ENCODE assay signal across 8 cellular contexts in the genomic region with DNA sequence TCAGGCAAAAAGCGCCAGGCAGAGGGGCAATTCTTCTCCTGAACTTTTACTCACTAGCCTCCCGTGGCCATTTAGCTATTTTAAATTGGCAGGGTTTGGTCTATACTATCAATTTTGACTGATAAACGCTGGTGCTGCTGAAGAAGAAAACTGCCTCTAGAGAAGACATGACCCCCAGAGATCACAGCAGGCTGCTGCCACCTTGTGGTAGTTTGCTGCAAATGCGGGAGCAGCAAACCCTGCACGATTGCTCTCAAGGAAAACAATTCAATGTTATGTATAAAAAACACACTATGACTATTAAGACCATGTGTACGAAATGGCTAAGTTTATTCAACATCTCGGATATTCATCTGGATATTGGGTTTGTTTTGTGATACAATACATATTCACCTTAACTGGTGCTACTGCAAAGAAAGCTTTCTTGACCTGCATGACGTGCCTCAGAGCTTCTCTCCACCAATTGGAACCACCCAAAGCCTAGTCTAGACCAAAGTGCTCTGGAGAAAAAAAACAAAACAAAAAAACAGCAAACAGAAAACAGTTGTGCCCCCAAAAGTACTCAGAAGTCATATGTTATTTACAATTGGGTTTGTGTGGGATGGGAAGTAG. TPM values are rescaled to one million over a fixed set of nuclear protein-coding genes. Genes with fewer than 3 reads are reported as not detected.
DNase-seq lines count a peak whose midpoint lies in the region; ATAC-seq and TF ChIP-seq lines count a peak whose summit lies in the region.

No MANE protein-coding gene starts in this region.

- peaks cover 3% of the 10 kb centered on the region for H3K36me3 Mint-ChIP-seq in T-helper 17 cell (ENCODE audit: low read depth)

- H3K4me3 ChIP-seq in hepatocyte (no peak overlapping the region), spleen (no peak overlapping the region)

- no peak overlapping the region for H3K27ac Mint-ChIP-seq in T-helper 17 cell

- TF ChIP-seq POLR2A in spleen (IDR thresholded peaks at IDR 0.05): no peak

- H4K20me1 ChIP-seq in hepatocyte (ENCODE audit: insufficient read depth, poor library complexity, severe bottlenecking): no peaks in the 10 kb centered on the region

- ATAC-seq in GM21619 (IDR thresholded peaks at IDR 0.05; ENCODE audit: unreplicated experiment) (peak; percentile 78), T-helper 17 cell (peak; percentile 88), GM19324 (IDR thresholded peaks at IDR 0.05; ENCODE audit: low FRiP score, unreplicated experiment) (no peak)

- H3K27me3 ChIP-seq in hepatocyte (no peaks in the 10 kb centered on the region), spleen (replicated peaks in 1 of 7) (no peaks in the 10 kb centered on the region)

- WGBS in hepatocyte (ENCODE audit: low lambda C conversion rate, missing lambda C conversion rate): 40% methylated on average over 8 of the region's 8 CpGs
- WGBS in spleen, 5 donors: 38 to 41% (median 40%) methylated on average over 8 of the region's 8 CpGs

- H3K4me1 ChIP-seq in hepatocyte (ENCODE audit: insufficient read depth) (no peaks in the 10 kb centered on the region), spleen (peaks cover 0 to 8% (median 0%) of the 10 kb centered on the region in 6 donors)

- no peak overlapping the region for H3K4me3 Mint-ChIP-seq in T-helper 17 cell

- H3K9me3 ChIP-seq in T-helper 17 cell (ENCODE audit: control insufficient read depth, low read length, poor library complexity, severe bottlenecking) (no peaks in the 10 kb centered on the region), hepatocyte (ENCODE audit: low read depth) (no peaks in the 10 kb centered on the region), spleen (no peaks in the 10 kb centered on the region)

- H3K36me3 ChIP-seq in hepatocyte (replicated peaks; ENCODE audit: insufficient read depth, low read depth): no peaks in the 10 kb centered on the region
- peaks cover 3 to 89% (median 63%) of the 10 kb centered on the region in 6 donors for H3K36me3 ChIP-seq in spleen

- TF ChIP-seq CTCF in LNCAP (IDR thresholded peaks at IDR 0.05) (peak; percentile 89), hepatocyte (IDR thresholded peaks at IDR 0.05; ENCODE audit: poor library complexity) (peak; percentile 97), spleen (IDR thresholded peaks at IDR 0.05 in 8 of 11, conservative IDR thresholded peaks at IDR 0.05 in 3 of 11) (peak; percentile 47 to 96 (median 91))

- no peaks in the 10 kb centered on the region for H3K79me2 ChIP-seq in hepatocyte

- peak; percentile 77 for DNase-seq in ELF-1 (ENCODE audit: low read depth, low spot score)
- peak; percentile 30 to 65 (median 41) for DNase-seq in T-helper 17 cell
- peak; percentile 50 for DNase-seq in amniotic epithelial cell (ENCODE audit: low read depth)
- peak; percentile 75 for DNase-seq in hepatocyte (ENCODE audit: low spot score)
- peak; percentile 88 for DNase-seq in spleen

- H3K9me2 ChIP-seq in hepatocyte (replicated peaks; ENCODE audit: insufficient read depth): no peaks in the 10 kb centered on the region

- H3K27ac ChIP-seq in hepatocyte (no peak overlapping the region), spleen (no peak overlapping the region)

- H2AFZ ChIP-seq in hepatocyte: no peak overlapping the region

- intact Hi-C loops in spleen (cut with DNase I; ENCODE audit: low total_unique reads): loop anchor here (10.0 kb wide), 2 partner anchors 99 to 209 kb away; no protein-coding TSS in a partner anchor

- H3K4me2 ChIP-seq in hepatocyte: no peak overlapping the region

- peaks cover 3% of the 10 kb centered on the region for H3K4me1 Mint-ChIP-seq in T-helper 17 cell

- no peaks in the 10 kb centered on the region for H3K27me3 Mint-ChIP-seq in T-helper 17 cell

RNA-seq across cellular contexts. Expression of gene IL17F, which starts 19.5 kb away (rescaled TPM):
- total RNA-seq in T-helper 17 cell (under 1 TPM; 0.35 to 0.68 TPM), hepatocyte (not detected in 2 replicates), spleen (not detected)
- polyA plus RNA-seq in hepatocyte (not detected in 2 replicates), spleen (not detected)

RNA-seq across cellular contexts. Expression of gene MCM3, which starts 20.7 kb away (rescaled TPM):
- 10 to 100 TPM; 20.3 to 24.3 TPM for total RNA-seq in T-helper 17 cell
- 36.4 and 40.7 TPM in 2 replicates for total RNA-seq in hepatocyte
- polyA plus RNA-seq in hepatocyte: 32.6 and 33.8 TPM in 2 replicates
- 10 to 100 TPM; 32.3 to 48.6 (median 36.8) TPM for total RNA-seq in spleen
- polyA plus RNA-seq in spleen: 10 to 100 TPM; 21.1 to 36.5 (median 29.4) TPM
